1 cellular context compared by ENCODE assay signal in the genomic region with DNA sequence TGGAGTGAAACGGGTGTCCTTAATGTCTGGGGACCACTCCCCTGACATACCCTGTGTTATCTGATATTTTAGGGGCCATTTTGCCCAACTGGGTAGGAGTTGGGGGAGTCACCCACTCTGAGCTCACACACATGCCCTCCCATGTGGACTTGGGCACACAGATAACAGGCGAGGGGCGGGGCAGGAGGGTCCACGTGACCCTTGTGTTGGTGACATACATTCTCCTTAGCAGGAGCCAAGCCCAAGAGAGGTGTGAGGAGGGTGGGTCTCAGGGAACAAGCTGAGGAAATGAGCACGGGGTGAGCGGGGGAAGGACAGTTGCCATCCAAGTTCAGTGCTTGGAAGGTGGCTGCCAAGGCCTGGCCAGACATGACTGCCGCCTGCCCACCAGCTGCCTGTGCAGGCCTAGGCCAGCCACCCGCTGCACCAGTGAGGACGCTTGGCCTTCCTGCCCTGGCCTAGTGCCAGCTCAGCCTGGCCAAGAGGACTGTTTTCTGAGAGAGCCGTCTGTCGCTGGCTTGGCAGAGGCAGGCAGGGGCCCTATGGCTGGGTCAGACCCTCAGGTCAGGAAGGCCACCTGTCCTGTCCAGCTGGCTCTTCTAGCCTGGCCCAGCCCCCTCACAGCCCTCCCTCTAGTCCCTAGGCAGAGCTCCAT.
TF ChIP-seq lines count a peak whose summit lies in the region.

No MANE protein-coding gene starts in this region.

TF ChIP-seq in SK-N-SH, 30 proteins besides CTCF, POLR2A, EP300 and RAD21 (continued from another document):
- TF ChIP-seq, protein P1, sequence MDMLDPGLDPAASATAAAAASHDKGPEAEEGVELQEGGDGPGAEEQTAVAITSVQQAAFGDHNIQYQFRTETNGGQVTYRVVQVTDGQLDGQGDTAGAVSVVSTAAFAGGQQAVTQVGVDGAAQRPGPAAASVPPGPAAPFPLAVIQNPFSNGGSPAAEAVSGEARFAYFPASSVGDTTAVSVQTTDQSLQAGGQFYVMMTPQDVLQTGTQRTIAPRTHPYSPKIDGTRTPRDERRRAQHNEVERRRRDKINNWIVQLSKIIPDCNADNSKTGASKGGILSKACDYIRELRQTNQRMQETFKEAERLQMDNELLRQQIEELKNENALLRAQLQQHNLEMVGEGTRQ (IDR thresholded peaks at IDR 0.05; ENCODE audit: borderline replicate concordance, low read depth, low read length), result no peak
- TF ChIP-seq, protein P2, sequence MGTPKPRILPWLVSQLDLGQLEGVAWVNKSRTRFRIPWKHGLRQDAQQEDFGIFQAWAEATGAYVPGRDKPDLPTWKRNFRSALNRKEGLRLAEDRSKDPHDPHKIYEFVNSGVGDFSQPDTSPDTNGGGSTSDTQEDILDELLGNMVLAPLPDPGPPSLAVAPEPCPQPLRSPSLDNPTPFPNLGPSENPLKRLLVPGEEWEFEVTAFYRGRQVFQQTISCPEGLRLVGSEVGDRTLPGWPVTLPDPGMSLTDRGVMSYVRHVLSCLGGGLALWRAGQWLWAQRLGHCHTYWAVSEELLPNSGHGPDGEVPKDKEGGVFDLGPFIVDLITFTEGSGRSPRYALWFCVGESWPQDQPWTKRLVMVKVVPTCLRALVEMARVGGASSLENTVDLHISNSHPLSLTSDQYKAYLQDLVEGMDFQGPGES (IDR thresholded peaks at IDR 0.05; ENCODE audit: low read depth, low read length), result no peak
- peak; percentile 87; the same call in 1 of the 2 replicates for TF ChIP-seq RCOR1 (IDR thresholded peaks at IDR 0.05; ENCODE audit: low read length)
- TF ChIP-seq NFIC (IDR thresholded peaks at IDR 0.05; ENCODE audit: borderline replicate concordance), result peak; percentile 50
